17 cellular contexts compared by ENCODE assay signal in the genomic region with DNA sequence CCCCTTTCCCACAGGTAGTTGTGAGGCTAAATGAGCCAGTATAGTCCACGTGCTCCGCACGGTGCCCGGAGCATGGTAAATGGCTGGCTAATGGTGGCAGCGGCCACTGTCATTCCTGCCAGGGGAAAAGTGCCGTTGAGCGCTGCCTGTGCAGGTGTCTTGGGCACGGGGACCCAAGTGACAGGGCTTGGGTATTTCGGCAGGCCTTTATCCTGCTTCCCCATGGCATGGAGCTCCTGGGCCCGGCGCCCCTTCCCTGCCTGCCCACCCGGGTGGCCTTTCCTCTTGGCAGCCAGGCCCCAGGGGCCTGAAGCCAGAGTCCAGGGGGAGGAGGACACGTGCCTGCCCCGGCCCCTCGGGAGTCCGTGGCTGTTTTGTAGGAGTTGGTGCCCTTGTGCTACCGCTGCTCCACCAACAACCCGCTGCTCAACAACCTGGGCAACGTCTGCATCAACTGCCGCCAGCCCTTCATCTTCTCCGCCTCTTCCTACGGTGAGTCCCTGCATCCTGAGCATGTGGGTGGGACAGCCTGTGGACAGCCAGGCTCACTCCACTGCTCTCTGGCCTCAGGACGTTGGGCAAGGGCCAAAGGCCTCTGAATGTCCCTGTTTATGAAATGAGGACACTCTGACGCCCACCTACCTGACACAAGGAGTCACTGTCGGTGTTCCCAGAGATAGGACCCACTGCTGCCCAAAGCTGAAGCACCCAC. TPM values are rescaled to one million over a fixed set of nuclear protein-coding genes. Genes with fewer than 3 reads are reported as not detected.
DNase-seq lines count a peak whose midpoint lies in the region; ATAC-seq, FAIRE-seq and TF ChIP-seq lines count a peak whose summit lies in the region.
"Not testable (repeated sequence)": the region's sequence is repeated elsewhere in the genome, so short reads cannot be mapped to it uniquely, and the experiment has no call there.
"Had no signal": no experiment of that assay in that cellular context is flagged by ENCODE, and none has a peak within 500 bp of the region (broad histone marks: within the 10 kb centered on the region; RNA-seq: fewer than 3 reads in every experiment).

No MANE protein-coding gene starts in this region.

- peaks cover 6 to 40% (median 14%) of the 10 kb centered on the region in 11 experiments; a peak in 16 of 22 replicates for H3K36me3 ChIP-seq in BLaER1 treated with 17β-estradiol and CSF1 and Interleukin-3, amounts not matched to agents 10 nM and 100 nM
- H3K36me3 ChIP-seq in bronchial epithelial cell (ENCODE audit: control insufficient read depth, insufficient read depth, low read length); HepG2 (replicated peaks in 1 of 2; ENCODE audit: control insufficient read depth in 1 of 2, insufficient read depth in 2 of 2, low read length in 2 of 2): not testable (repeated sequence)
- H3K36me3 ChIP-seq in spleen = peaks cover 0 to 77% (median 6%) of the 10 kb centered on the region in 6 donors

- not testable (repeated sequence) for H3K4me3 ChIP-seq in BLaER1 treated with 17β-estradiol and CSF1 and Interleukin-3, amounts not matched to agents 10 nM and 100 nM; bronchial epithelial cell (ENCODE audit: low read depth, low read length); HepG2 (replicated peaks in 1 of 3; ENCODE audit: insufficient read depth in 1 of 3, low read depth in 2 of 3, low read length in 3 of 3); spleen

- TF ChIP-seq EP300 in HepG2 (IDR thresholded peaks at IDR 0.05; ENCODE audit: low read depth in 2 of 2, low read length in 2 of 2); HepG2 (CRISPR knock-in tag; IDR thresholded peaks at IDR 0.05; ENCODE audit: borderline replicate concordance): not testable (repeated sequence)

- CTCF ChIA-PET in RWPE1 (lab: Yijun Ruan, JAX); HepG2 (lab: Yijun Ruan, JAX; ENCODE audit: low intra/inter-chr PET ratio, low total read pairs): not testable (repeated sequence)

- H2AFZ ChIP-seq in HepG2 (ENCODE audit: low read length) = not testable (repeated sequence)

- intact Hi-C loops in HepG2 (cut with micrococcal nuclease; ENCODE audit: unreplicated experiment); spleen (cut with DNase I; ENCODE audit: low total_unique reads): not testable (repeated sequence)

- not testable (repeated sequence) for TF ChIP-seq RAD21 in HepG2 (CRISPR knock-in tag; IDR thresholded peaks at IDR 0.05)

- POLR2A ChIA-PET in RWPE1 (lab: Yijun Ruan, JAX; ENCODE audit: low non-redundant PET); HepG2 (lab: Yijun Ruan, JAX): not testable (repeated sequence)

- not testable (repeated sequence) for DNase-seq in RWPE1 (ENCODE audit: low spot score); bronchial epithelial cell (ENCODE audit: low read depth); urothelium cell line (ENCODE audit: low spot score)
- DNase-seq in chondrocyte (ENCODE audit: low spot score) = peak; percentile 51
- DNase-seq in HepG2 (ENCODE audit: low spot score) = peak; percentile 79
- DNase-seq in spleen = peak; percentile 51

- not testable (repeated sequence) for H3K9me3 Mint-ChIP-seq in chondrocyte (ENCODE audit: low read depth)

- not testable (repeated sequence) for H3K4me3 Mint-ChIP-seq in chondrocyte (ENCODE audit: unreplicated experiment)

- peak; percentile 89 for ATAC-seq in HepG2

- not testable (repeated sequence) for H3K4me1 Mint-ChIP-seq in chondrocyte (ENCODE audit: low read depth)

- H3K9ac ChIP-seq in BLaER1 treated with 17β-estradiol and CSF1 and Interleukin-3, amounts not matched to agents 10 nM and 100 nM = peak overlapping the region in 1 of 11 experiments; percentile 44; a peak in 1 of 22 replicates
- H3K9ac ChIP-seq in HepG2 (ENCODE audit: insufficient read depth, low read depth, low read length) = not testable (repeated sequence)

- H3K79me2 ChIP-seq in HepG2 (ENCODE audit: insufficient read depth, low read length) = not testable (repeated sequence)

- not testable (repeated sequence) for H3K27me3 Mint-ChIP-seq in chondrocyte (ENCODE audit: low read depth)

- not testable (repeated sequence) for H4K20me1 ChIP-seq in BLaER1 treated with 17β-estradiol and CSF1 and Interleukin-3, amounts not matched to agents 10 nM and 100 nM; HepG2 (ENCODE audit: insufficient read depth, low read length)

- not testable (repeated sequence) for H3K27ac ChIP-seq in BLaER1 treated with 17β-estradiol and CSF1 and Interleukin-3, amounts not matched to agents 10 nM and 100 nM; spleen
- H3K27ac ChIP-seq in RWPE1 = 0 out of 2 replicates have a peak overlapping the region, but pooled peaks have one; percentile 10
- H3K27ac ChIP-seq in HepG2 (ENCODE audit: extremely low read length, insufficient read depth, low read length) = peak overlapping the region; percentile 55
- peak overlapping the region; percentile 19 for H3K27ac ChIP-seq in temporal lobe (ENCODE audit: low read depth, low read length)

- not testable (repeated sequence) for BruUV-seq in HepG2 (replicated peaks; lab: Mats Ljungman, UMichigan)

- 96% methylated on average over 9 of the region's 25 CpGs for WGBS in HepG2 (ENCODE audit: low lambda C conversion rate)
- WGBS in spleen, 5 donors = 89 to 94% (median 91%) methylated on average over 12 to 21 of the region's 25 CpGs

- TF ChIP-seq CTCF in RWPE1 (conservative IDR thresholded peaks at IDR 0.05; ENCODE audit: low read depth); bronchial epithelial cell (IDR thresholded peaks at IDR 0.05; ENCODE audit: insufficient read depth, low read length, severe bottlenecking); chondrocyte (IDR thresholded peaks at IDR 0.05); spleen (IDR thresholded peaks at IDR 0.05 in 8 of 11, conservative IDR thresholded peaks at IDR 0.05 in 3 of 11): not testable (repeated sequence)
- TF ChIP-seq CTCF in HepG2 (CRISPR knock-in tag; IDR thresholded peaks at IDR 0.05) = peak; percentile 45

- in situ Hi-C loops in HepG2 (cut with HindIII; ENCODE audit: extremely low pct_ligation_motif_present, low pct_unique_long_range_greater_than_20kb) = not testable (repeated sequence)

- not testable (repeated sequence) for H3K27ac Mint-ChIP-seq in chondrocyte (ENCODE audit: unreplicated experiment)

- peaks cover 0 to 48% (median 24%) of the 10 kb centered on the region in 10 experiments; a peak in 17 of 20 replicates for H3K4me1 ChIP-seq in BLaER1 treated with 17β-estradiol and CSF1 and Interleukin-3, amounts not matched to agents 10 nM and 100 nM
- H3K4me1 ChIP-seq in HepG2 (ENCODE audit: insufficient read depth, low read length) (peaks cover 48% of the 10 kb centered on the region), spleen (peaks cover 0 to 17% (median 7%) of the 10 kb centered on the region in 6 donors)

- TF ChIP-seq POLR2A in HepG2 (IDR thresholded peaks at IDR 0.05; ENCODE audit: insufficient read depth in 1 of 2, low read depth in 2 of 2, low read length in 2 of 2); spleen (IDR thresholded peaks at IDR 0.05): not testable (repeated sequence)

- not testable (repeated sequence) for H3K9me3 ChIP-seq in BLaER1 treated with 17β-estradiol and CSF1 and Interleukin-3, amounts not matched to agents 10 nM and 100 nM (replicated peaks in 1 of 11); HepG2 (ENCODE audit: low read length); spleen

- H3K36me3 Mint-ChIP-seq in chondrocyte (ENCODE audit: low read depth) = peaks cover 23% of the 10 kb centered on the region

- H3K4me2 ChIP-seq in BLaER1 treated with 17β-estradiol and CSF1 and Interleukin-3, amounts not matched to agents 10 nM and 100 nM = peak overlapping the region in 6 of 11 experiments; percentile 12 to 56 (median 42); a peak in 9 of 22 replicates
- 0 out of 2 replicates have a peak overlapping the region, but pooled peaks have one; percentile 27 for H3K4me2 ChIP-seq in HepG2 (ENCODE audit: low read depth, low read length)

- FAIRE-seq in bronchial epithelial cell (lab: Jason Lieb, UNC) (peak; percentile 50), HepG2 (lab: Jason Lieb, UNC) (peak; percentile 99), urothelium cell line (lab: Jason Lieb, UNC) (peak; percentile 30)

- H3K27me3 ChIP-seq in BLaER1 treated with 17β-estradiol and CSF1 and Interleukin-3, amounts not matched to agents 10 nM and 100 nM; bronchial epithelial cell (ENCODE audit: control insufficient read depth, insufficient read depth, low read length); HepG2 (ENCODE audit: control insufficient read depth in 1 of 2, insufficient read depth in 2 of 2, low read length in 2 of 2); spleen (replicated peaks in 1 of 7): not testable (repeated sequence)

RNA-seq across cellular contexts. Expression of a gene that starts 13.2 kb away (rescaled TPM):
- total RNA-seq in bronchial epithelial cell = not detected in 2 replicates
- not detected in 3 replicates for total RNA-seq in chondrocyte
- total RNA-seq in HepG2 (2016; rRNA removed; fragmentation: Illumina TruSeq; extraction: Trizol) = not detected in 2 replicates
- not detected in 2 replicates for total RNA-seq in HepG2 (2016; cell fraction: cytosol; rRNA removed; fragmentation: Illumina TruSeq; extraction: Trizol; ENCODE audit: low read depth)
- total RNA-seq in HepG2 (2016; cell fraction: insoluble cytoplasmic fraction; rRNA removed; fragmentation: Illumina TruSeq; extraction: Trizol) = not detected in 2 replicates
- total RNA-seq in HepG2 (2016; cell fraction: membrane; rRNA removed; fragmentation: Illumina TruSeq; extraction: Trizol) = not detected in 2 replicates
- not detected in 2 replicates for total RNA-seq in HepG2 (2016; cell fraction: nucleus; rRNA removed; fragmentation: Illumina TruSeq; extraction: Trizol)
- not detected in 2 replicates for polyA plus RNA-seq in HepG2 (2011; rRNA removed)
- not detected in 2 replicates for polyA plus RNA-seq in HepG2 (2011; cell fraction: cytosol; rRNA removed)
- 0.05 TPM in 1 of 2 replicates, not detected in the other for polyA plus RNA-seq in HepG2 (2011; cell fraction: nucleus; rRNA removed)
- polyA plus RNA-seq in HepG2 (2012) = not detected in 2 replicates
- polyA plus RNA-seq in HepG2 (2016; cell fraction: cytosol; fragmentation: Illumina TruSeq; extraction: Trizol; ENCODE audit: low read depth) = not detected in 2 replicates
- polyA plus RNA-seq in HepG2 (2016; cell fraction: insoluble cytoplasmic fraction; fragmentation: Illumina TruSeq; extraction: Trizol; ENCODE audit: low read depth) = not detected in 2 replicates
- not detected in 2 replicates for polyA plus RNA-seq in HepG2 (2016; cell fraction: membrane; fragmentation: Illumina TruSeq; extraction: Trizol; ENCODE audit: low read depth)
- polyA plus RNA-seq in HepG2 (2016; cell fraction: nucleus; fragmentation: Illumina TruSeq; extraction: Trizol; ENCODE audit: insufficient read depth, low read depth) = not detected in 2 replicates
- not detected in 2 replicates for polyA minus RNA-seq in HepG2 (2011; rRNA and poly(A)+ RNA removed; ENCODE audit: low replicate concordance)
- not detected in 2 replicates for polyA minus RNA-seq in HepG2 (2011; cell fraction: cytosol; rRNA and poly(A)+ RNA removed)
- polyA minus RNA-seq in HepG2 (2011; cell fraction: nucleus; rRNA and poly(A)+ RNA removed) = not detected in 2 replicates
- not detected for total RNA-seq in spleen
- polyA plus RNA-seq in spleen = not detected
- not detected for total RNA-seq in temporal lobe
- total RNA-seq: A673; CD4-positive, alpha-beta memory T cell; CD4-positive, CD25-positive, alpha-beta regulatory T cell; CD8-positive, alpha-beta memory T cell; Daoy; G401; GM12878 had no signal
- polyA plus RNA-seq: AG04450; CD14-positive monocyte; CD4-positive, alpha-beta memory T cell; CD4-positive, CD25-positive, alpha-beta regulatory T cell; CD8-positive, alpha-beta memory T cell; GM12878 had no signal

RNA-seq across cellular contexts. Expression of a gene that starts 27.7 kb away (rescaled TPM):
- total RNA-seq in bronchial epithelial cell (not detected in 2 replicates), chondrocyte (not detected in 3 replicates), HepG2 (2016; rRNA removed; fragmentation: Illumina TruSeq; extraction: Trizol) (not detected in 2 replicates), spleen (not detected), temporal lobe (not detected)
- total RNA-seq in HepG2 (2016; cell fraction: cytosol; rRNA removed; fragmentation: Illumina TruSeq; extraction: Trizol; ENCODE audit: low read depth) = not detected in 2 replicates
- not detected in 2 replicates for total RNA-seq in HepG2 (2016; cell fraction: insoluble cytoplasmic fraction; rRNA removed; fragmentation: Illumina TruSeq; extraction: Trizol)
- total RNA-seq in HepG2 (2016; cell fraction: membrane; rRNA removed; fragmentation: Illumina TruSeq; extraction: Trizol) = not detected in 2 replicates
- not detected in 2 replicates for total RNA-seq in HepG2 (2016; cell fraction: nucleus; rRNA removed; fragmentation: Illumina TruSeq; extraction: Trizol)
- polyA plus RNA-seq in HepG2 (2011; rRNA removed) (0.08 TPM in 1 of 2 replicates, not detected in the other), spleen (not detected)
- polyA plus RNA-seq in HepG2 (2011; cell fraction: cytosol; rRNA removed) = 0.09 and 0.12 TPM in 2 replicates
- not detected in 2 replicates for polyA plus RNA-seq in HepG2 (2011; cell fraction: nucleus; rRNA removed)
- not detected in 2 replicates for polyA plus RNA-seq in HepG2 (2012)
- polyA plus RNA-seq in HepG2 (2016; cell fraction: cytosol; fragmentation: Illumina TruSeq; extraction: Trizol; ENCODE audit: low read depth) = not detected in 2 replicates
- not detected in 2 replicates for polyA plus RNA-seq in HepG2 (2016; cell fraction: insoluble cytoplasmic fraction; fragmentation: Illumina TruSeq; extraction: Trizol; ENCODE audit: low read depth)
- polyA plus RNA-seq in HepG2 (2016; cell fraction: membrane; fragmentation: Illumina TruSeq; extraction: Trizol; ENCODE audit: low read depth) = not detected in 2 replicates
- polyA plus RNA-seq in HepG2 (2016; cell fraction: nucleus; fragmentation: Illumina TruSeq; extraction: Trizol; ENCODE audit: insufficient read depth, low read depth) = not detected in 2 replicates
- polyA minus RNA-seq in HepG2 (2011; rRNA and poly(A)+ RNA removed; ENCODE audit: low replicate concordance) = not detected in 2 replicates
- polyA minus RNA-seq in HepG2 (2011; cell fraction: cytosol; rRNA and poly(A)+ RNA removed) = not detected in 2 replicates
- not detected in 2 replicates for polyA minus RNA-seq in HepG2 (2011; cell fraction: nucleus; rRNA and poly(A)+ RNA removed)
- total RNA-seq: A673; CD4-positive, alpha-beta memory T cell; CD4-positive, CD25-positive, alpha-beta regulatory T cell; CD8-positive, alpha-beta memory T cell; Daoy; G401; GM12878 had no signal
- polyA plus RNA-seq: AG04450; CD14-positive monocyte; CD4-positive, alpha-beta memory T cell; CD4-positive, CD25-positive, alpha-beta regulatory T cell; CD8-positive, alpha-beta memory T cell; GM12878 had no signal
